In the genomic region with DNA sequence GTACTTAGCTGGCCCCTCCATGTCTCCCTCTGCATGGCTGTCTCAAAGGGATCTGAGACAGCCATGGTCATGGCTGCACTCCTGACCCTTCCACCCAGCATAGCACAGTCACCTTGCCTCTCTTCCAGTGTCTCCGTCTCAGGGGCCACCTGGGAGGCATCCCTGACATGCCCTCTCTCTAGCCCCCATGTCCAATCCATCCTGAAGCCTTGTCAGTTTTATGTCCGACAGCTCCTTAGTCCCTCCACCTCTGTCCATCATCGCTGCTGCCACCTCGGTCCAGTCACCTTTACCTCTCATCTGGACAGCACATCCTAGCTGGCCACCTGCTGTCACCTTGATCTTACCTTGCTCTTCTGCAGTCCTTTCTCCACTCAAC, we compare ENCODE assay signal across 29 cellular contexts.
A peak's percentile ranks its signal among the peaks of the same experiment; 100 is the strongest.
DNase-seq lines count a peak whose midpoint lies in the region; ATAC-seq, FAIRE-seq and TF ChIP-seq lines count a peak whose summit lies in the region.
"Had no signal": no experiment of that assay in that cellular context is flagged by ENCODE, and none has a peak within 500 bp of the region (broad histone marks: within the 10 kb centered on the region; RNA-seq: fewer than 3 reads in every experiment).

No MANE protein-coding gene starts in this region.

- no peaks in the 10 kb centered on the region for H3K4me1 ChIP-seq in kidney (ENCODE audit: control insufficient read depth in 1 of 2, insufficient read depth in 1 of 2, low read depth in 1 of 2, low read length in 2 of 2)
- H3K4me1 ChIP-seq: adrenal gland, Caco-2 had no signal

- H3K27me3 Mint-ChIP-seq in CD14-positive monocyte (ENCODE audit: low read depth in 3 of 3) = peaks cover 0 to 7% (median 1%) of the 10 kb centered on the region in 3 donors
- H3K27me3 Mint-ChIP-seq: activated CD4-positive, alpha-beta T cell treated with anti-CD3 and anti-CD28 coated beads for 36 hours had no signal

- H3K27ac Mint-ChIP-seq in CD14-positive monocyte = peak overlapping the region in 5 of 7 donors; percentile 12 to 86 (median 58)
- no peak overlapping the region for H3K27ac Mint-ChIP-seq in stimulated activated effector memory CD8-positive, alpha-beta T cell treated with anti-CD3 and anti-CD28 coated beads, Interleukin-12 subunit alpha, Interleukin-12 subunit beta, amount 100 ng/mL, for 72 hours
- H3K27ac Mint-ChIP-seq: activated CD4-positive, alpha-beta T cell treated with anti-CD3 and anti-CD28 coated beads for 36 hours; activated naive CD4-positive, alpha-beta T cell treated with anti-CD3 and anti-CD28 coated beads for 36 hours; brain; progenitor cell of endocrine pancreas had no signal

- H3K36me3 Mint-ChIP-seq in CD14-positive monocyte = no peaks in the 10 kb centered on the region
- no peaks in the 10 kb centered on the region for H3K36me3 Mint-ChIP-seq in stimulated activated effector memory CD8-positive, alpha-beta T cell treated with anti-CD3 and anti-CD28 coated beads, Interleukin-12 subunit alpha, Interleukin-12 subunit beta, amount 100 ng/mL, for 72 hours
- H3K36me3 Mint-ChIP-seq: brain had no signal

- no peak for FAIRE-seq in kidney (lab: Jason Lieb, UNC)

- H3K36me3 ChIP-seq in WERI-Rb-1 (no peaks in the 10 kb centered on the region), kidney (ENCODE audit: control insufficient read depth in 1 of 2, insufficient read depth in 2 of 2, low read length in 2 of 2) (no peaks in the 10 kb centered on the region)
- H3K36me3 ChIP-seq: adrenal gland, SJCRH30, transverse colon had no signal

- H3K27ac ChIP-seq in WERI-Rb-1 (no peak overlapping the region), kidney (ENCODE audit: low read depth in 2 of 2, low read length in 2 of 2) (no peak overlapping the region), substantia nigra (ENCODE audit: low read depth, low read length, poor library complexity, severe bottlenecking) (no peak overlapping the region)
- H3K27ac ChIP-seq: adrenal gland, C4-2B, GM23248, SJCRH30, transverse colon had no signal

- H3K4me3 ChIP-seq in WERI-Rb-1 (ENCODE audit: low read depth, low read length) = no peak overlapping the region
- H3K4me3 ChIP-seq in kidney (ENCODE audit: low read length in 2 of 2) = no peak overlapping the region
- H3K4me3 ChIP-seq: adrenal gland, GM23248, SJCRH30, transverse colon had no signal

- no peaks in the 10 kb centered on the region for H3K27me3 ChIP-seq in WERI-Rb-1 (ENCODE audit: insufficient read depth, low read depth, severe bottlenecking)
- H3K27me3 ChIP-seq: adrenal gland, SJCRH30, transverse colon had no signal

- H3K4me3 Mint-ChIP-seq in CD14-positive monocyte = peak overlapping the region in 1 of 2 donors; percentile 32
- no peak overlapping the region for H3K4me3 Mint-ChIP-seq in stimulated activated effector memory CD8-positive, alpha-beta T cell treated with anti-CD3 and anti-CD28 coated beads, Interleukin-12 subunit alpha, Interleukin-12 subunit beta, amount 100 ng/mL, for 72 hours
- H3K4me3 Mint-ChIP-seq: activated CD4-positive, alpha-beta T cell treated with anti-CD3 and anti-CD28 coated beads for 36 hours; activated naive CD4-positive, alpha-beta T cell treated with anti-CD3 and anti-CD28 coated beads for 36 hours; brain had no signal

- ATAC-seq in stimulated activated effector memory CD8-positive, alpha-beta T cell treated with anti-CD3 and anti-CD28 coated beads, Interleukin-12 subunit alpha, Interleukin-12 subunit beta, amount 100 ng/mL, for 72 hours = peak; percentile 19
- no peak for ATAC-seq in GM21381 (IDR thresholded peaks at IDR 0.05; ENCODE audit: unreplicated experiment)
- ATAC-seq: activated CD4-positive, alpha-beta T cell treated with anti-CD3 and anti-CD28 coated beads for 36 hours; left colon had no signal

- H3K4me1 Mint-ChIP-seq in CD14-positive monocyte = peaks cover 38% of the 10 kb centered on the region
- H3K4me1 Mint-ChIP-seq in stimulated activated effector memory CD8-positive, alpha-beta T cell treated with anti-CD3 and anti-CD28 coated beads, Interleukin-12 subunit alpha, Interleukin-12 subunit beta, amount 100 ng/mL, for 72 hours = no peaks in the 10 kb centered on the region
- H3K4me1 Mint-ChIP-seq: activated CD4-positive, alpha-beta T cell treated with anti-CD3 and anti-CD28 coated beads for 36 hours had no signal

- H3K9me3 ChIP-seq in WERI-Rb-1 (ENCODE audit: severe bottlenecking) = no peaks in the 10 kb centered on the region
- H3K9me3 ChIP-seq in kidney (ENCODE audit: control insufficient read depth in 1 of 2, low read length in 2 of 2) = no peaks in the 10 kb centered on the region
- H3K9me3 ChIP-seq: adrenal gland, Caco-2, SJCRH30, transverse colon had no signal

- TF ChIP-seq CTCF in CD14-positive monocyte (IDR thresholded peaks at IDR 0.05) (no peak), WERI-Rb-1 (IDR thresholded peaks at IDR 0.05; ENCODE audit: low read depth, low read length) (no peak), kidney (IDR thresholded peaks at IDR 0.05; ENCODE audit: borderline replicate concordance, extremely low read depth, insufficient read depth) (no peak)

- DNase-seq in CD14-positive monocyte (ENCODE audit: low spot score) (peak; percentile 31), WERI-Rb-1 (peak; percentile 10), kidney (peak; percentile 28), substantia nigra (lab: John Stamatoyannopoulos, UW) (no peak), SIG-M5 (lab: John Stamatoyannopoulos, UW) (no peak), HPDE6-E6E7 (ENCODE audit: extremely low spot score) (no peak)
- no peak for DNase-seq in stimulated activated effector memory CD8-positive, alpha-beta T cell treated with anti-CD3 and anti-CD28 coated beads, Interleukin-12 subunit alpha, Interleukin-12 subunit beta, amount 100 ng/mL, for 72 hours (ENCODE audit: low spot score in 2 of 2)
- DNase-seq: activated CD4-positive, alpha-beta T cell treated with anti-CD3 and anti-CD28 coated beads for 36 hours; activated naive CD4-positive, alpha-beta T cell treated with anti-CD3 and anti-CD28 coated beads for 36 hours; cerebellar nuclear complex; DMS79 treated with DMSO at 0.1 percent for 48 hours; hypothalamus; left colon; mesendoderm; NCI-H1092; NCI-H1694 treated with DMSO at 0.1 percent for 48 hours; stimulated activated CD4-positive, alpha-beta T cell treated with anti-CD3 and anti-CD28 coated beads, Interleukin-12 subunit alpha, Interleukin-12 subunit beta, amount 100 ng/mL, for 4 hours; stimulated activated CD4-positive, alpha-beta T cell treated with anti-CD3 and anti-CD28 coated beads, Interleukin-2, amount 100 ng/mL, for 48 hours; SW 1271; T-helper 9 cell; transverse colon had no signal

- intact Hi-C loops in CD14-positive monocyte (cut with micrococcal nuclease) = no loop called here
- intact Hi-C loops in kidney (cut with DNase I) = no loop called here

- no peaks in the 10 kb centered on the region for H3K9me3 Mint-ChIP-seq in CD14-positive monocyte
- no peaks in the 10 kb centered on the region for H3K9me3 Mint-ChIP-seq in stimulated activated effector memory CD8-positive, alpha-beta T cell treated with anti-CD3 and anti-CD28 coated beads, Interleukin-12 subunit alpha, Interleukin-12 subunit beta, amount 100 ng/mL, for 72 hours
- H3K9me3 Mint-ChIP-seq: activated naive CD4-positive, alpha-beta T cell treated with anti-CD3 and anti-CD28 coated beads for 36 hours; brain had no signal

- no peak overlapping the region for H3K9ac ChIP-seq in kidney (ENCODE audit: low read length in 2 of 2)
- H3K9ac ChIP-seq: GM23248 had no signal

Comparison
In these comparisons a context has a peak if more than half of its experiments do, and no peak if none do; other contexts are left out.
1. DNase-seq: peak in CD14-positive monocyte (single experiment), WERI-Rb-1 (single experiment) and kidney (single experiment); none in stimulated activated effector memory CD8-positive, alpha-beta T cell treated with anti-CD3 and anti-CD28 coated beads, Interleukin-12 subunit alpha, Interleukin-12 subunit beta, amount 100 ng/mL, for 72 hours (0 of 2), substantia nigra (0 of 49), SIG-M5 (single experiment) and HPDE6-E6E7 (single experiment).